ENCODE assay signal across 8 cellular contexts in genomic region chr12:50112456-50113218, GRCh38. TPM values are rescaled to one million over a fixed set of nuclear protein-coding genes. Genes with fewer than 3 reads are reported as not detected.
DNase-seq lines count a peak whose midpoint lies in the region; TF ChIP-seq lines count a peak whose summit lies in the region.

No MANE protein-coding gene starts in this region.

- H3K4me1 Mint-ChIP-seq in activated naive CD4-positive, alpha-beta T cell treated with anti-CD3 and anti-CD28 coated beads, Interleukin-2, amount 10 ng/mL, durations not matched to agents 7 days and 5 days, result peaks cover 44% of the 10 kb centered on the region

- no peak for TF ChIP-seq POLR2A in spleen (IDR thresholded peaks at IDR 0.05)

- H3K27ac ChIP-seq in adipose tissue (ENCODE audit: low read depth, low read length), result peak overlapping the region; percentile 97
- H3K27ac ChIP-seq in spleen, result peak overlapping the region; percentile 90 to 98 (median 94)

- no peaks in the 10 kb centered on the region for H3K9me3 ChIP-seq in iPS-18c (ENCODE audit: control insufficient read depth, insufficient read depth, low read length)
- H3K9me3 ChIP-seq in spleen, result no peaks in the 10 kb centered on the region

- H3K36me3 Mint-ChIP-seq in activated naive CD4-positive, alpha-beta T cell treated with anti-CD3 and anti-CD28 coated beads, Interleukin-2, amount 10 ng/mL, durations not matched to agents 7 days and 5 days, result peaks cover 23% of the 10 kb centered on the region

- peak overlapping the region; percentile 93 for H3K4me3 Mint-ChIP-seq in activated naive CD4-positive, alpha-beta T cell treated with anti-CD3 and anti-CD28 coated beads, Interleukin-2, amount 10 ng/mL, durations not matched to agents 7 days and 5 days

- peaks cover 37 to 78% (median 68%) of the 10 kb centered on the region in 6 donors for H3K4me1 ChIP-seq in spleen

- 12 to 20% (median 15%) methylated on average over 26 of the region's 26 CpGs for WGBS in adipose tissue, 3 donors
- WGBS in spleen, 5 donors, result 18 to 23% (median 20%) methylated on average over 26 of the region's 26 CpGs

- H3K4me3 ChIP-seq in iPS-18c (ENCODE audit: insufficient read depth, low read depth, low read length) (peak overlapping the region; percentile 84), spleen (peak overlapping the region; percentile 73 to 97 (median 88))

- CTCF ChIA-PET in activated naive CD4-positive, alpha-beta T cell treated with anti-CD3 and anti-CD28 coated beads, Interleukin-2, amount 10 ng/mL, durations not matched to agents 7 days and 5 days (lab: Charles Lee), result interaction anchor here (1.2 to 4.8 kb wide), 17 partner anchors 9 to 88 kb away, joined by 3 to 40 read pairs (median 11); partner anchors contain the start of genes CERS5, GPD1, RACGAP1 and SMARCD1

- no peaks in the 10 kb centered on the region for H3K9me3 Mint-ChIP-seq in activated naive CD4-positive, alpha-beta T cell treated with anti-CD3 and anti-CD28 coated beads, Interleukin-2, amount 10 ng/mL, durations not matched to agents 7 days and 5 days

- TF ChIP-seq CTCF in spleen (IDR thresholded peaks at IDR 0.05 in 8 of 11, conservative IDR thresholded peaks at IDR 0.05 in 3 of 11), result no peak

- no peaks in the 10 kb centered on the region for H3K27me3 ChIP-seq in spleen (replicated peaks in 1 of 7)

- peak overlapping the region; percentile 98 for H3K27ac Mint-ChIP-seq in activated naive CD4-positive, alpha-beta T cell treated with anti-CD3 and anti-CD28 coated beads, Interleukin-2, amount 10 ng/mL, durations not matched to agents 7 days and 5 days

- peaks cover 0 to 42% (median 14%) of the 10 kb centered on the region in 6 donors for H3K36me3 ChIP-seq in spleen

- H3K27me3 Mint-ChIP-seq in activated naive CD4-positive, alpha-beta T cell treated with anti-CD3 and anti-CD28 coated beads, Interleukin-2, amount 10 ng/mL, durations not matched to agents 7 days and 5 days, result peaks cover 4% of the 10 kb centered on the region

- DNase-seq in activated naive CD4-positive, alpha-beta T cell treated with anti-CD3 and anti-CD28 coated beads, Interleukin-2, amount 10 ng/mL, durations not matched to agents 7 days and 5 days, result no peak
- DNase-seq in activated naive CD4-positive, alpha-beta T cell treated with Interleukin-2 at 50 U/mL for 16 hours, result no peak
- peak; percentile 36 for DNase-seq in NCI-H2029 treated with DMSO at 0.1 percent for 48 hours (lab: John Stamatoyannopoulos, UW)
- DNase-seq in spleen, result no peak
- DNase-seq in NCI-H1694 (lab: John Stamatoyannopoulos, UW), result no peak
- no peak for DNase-seq in occipital lobe (lab: John Stamatoyannopoulos, UW)

- intact Hi-C loops in spleen (cut with DNase I; ENCODE audit: low total_unique reads), result no loop called here

RNA-seq across cellular contexts. Expression of gene COX14, which starts 0.6 kb away (rescaled TPM):
- polyA plus RNA-seq in adipose tissue (100 to 1,000 TPM in 2 of 3 donors, 10 to 100 TPM in 1; 57.4 to 174 (median 134) TPM), spleen (100 to 1,000 TPM in 1 of 3 donors, 10 to 100 TPM in 2; 75.5 to 116 (median 81.9) TPM)
- total RNA-seq in spleen (10 to 100 TPM; 45.9 to 68.2 (median 52.7) TPM), occipital lobe (11.1 TPM)

RNA-seq across cellular contexts. Expression of gene GPD1, which starts 8.8 kb away (rescaled TPM):
- 1,000 to 10,000 TPM in 1 of 3 donors, 100 to 1,000 TPM in 2; 119 to 1,308 (median 222) TPM for polyA plus RNA-seq in adipose tissue
- total RNA-seq in spleen, result under 1 TPM in 6 of 7 donors, not detected in 1; 0.13 to 0.79 (median 0.45) TPM
- under 1 TPM; 0.44 to 0.72 (median 0.48) TPM for polyA plus RNA-seq in spleen
- 14.2 TPM for total RNA-seq in occipital lobe

RNA-seq across cellular contexts. Expression of gene SMARCD1, which starts 27.5 kb away (rescaled TPM):
- polyA plus RNA-seq in adipose tissue, result 10 to 100 TPM; 15.8 to 38.4 (median 17.9) TPM
- 10 to 100 TPM; 47.3 to 85.7 (median 60.3) TPM for total RNA-seq in spleen
- polyA plus RNA-seq in spleen, result 10 to 100 TPM; 17.4 to 25.3 (median 18.1) TPM
- 49.3 TPM for total RNA-seq in occipital lobe

RNA-seq across cellular contexts. Expression of gene CERS5, which starts 54.5 kb away (rescaled TPM):
- polyA plus RNA-seq in adipose tissue (10 to 100 TPM; 17.0 to 26.1 (median 24.9) TPM), spleen (10 to 100 TPM; 40.3 to 90.8 (median 58.1) TPM)
- total RNA-seq in spleen (10 to 100 TPM; 21.8 to 55.9 (median 41.3) TPM), occipital lobe (115 TPM)

RNA-seq across cellular contexts. Expression of gene ASIC1, which starts 55.2 kb away (rescaled TPM):
- 1 to 10 TPM in 1 of 3 donors, under 1 TPM in 2; 0.38 to 5.4 (median 0.65) TPM for polyA plus RNA-seq in adipose tissue
- total RNA-seq in spleen, result 1 to 10 TPM in 2 of 7 donors, under 1 TPM in 5; 0.26 to 1.3 (median 0.54) TPM
- under 1 TPM; 0.16 to 0.33 (median 0.22) TPM for polyA plus RNA-seq in spleen
- 16.2 TPM for total RNA-seq in occipital lobe
